In genomic region chr20:61373956-61374545, GRCh38 we compare ENCODE assay signal across 22 cellular contexts.
DNase-seq lines count a peak whose midpoint lies in the region; ATAC-seq and TF ChIP-seq lines count a peak whose summit lies in the region.
"Had no signal": no experiment of that assay in that cellular context is flagged by ENCODE, and none has a peak within 500 bp of the region (broad histone marks: within the 10 kb centered on the region; RNA-seq: fewer than 3 reads in every experiment).

No MANE protein-coding gene starts in this region.

- H3K27me3 ChIP-seq in RWPE2 (ENCODE audit: insufficient read depth, poor library complexity, severe bottlenecking), result no peaks in the 10 kb centered on the region
- H3K27me3 ChIP-seq in neural progenitor cell, result no peaks in the 10 kb centered on the region
- H3K27me3 ChIP-seq: BLaER1 had no signal

- H3K27ac ChIP-seq in RWPE2 (ENCODE audit: poor library complexity, severe bottlenecking) (no peak overlapping the region), neural progenitor cell (no peak overlapping the region)
- H3K27ac ChIP-seq: 22Rv1, BLaER1, C4-2B, GM23248 had no signal

- TF ChIP-seq CTCF in RWPE2 (IDR thresholded peaks at IDR 0.05; ENCODE audit: poor library complexity, severe bottlenecking), result no peak
- no peak for TF ChIP-seq CTCF in neural progenitor cell (IDR thresholded peaks at IDR 0.05)

- H3F3A ChIP-seq in neural progenitor cell (ENCODE audit: low read depth), result peaks cover 3% of the 10 kb centered on the region

- H3K36me3 ChIP-seq in RWPE2 (ENCODE audit: low read depth) (0 out of 2 replicates have a peak, but pooled peaks cover under 1% of the 10 kb centered on the region), neural progenitor cell (no peaks in the 10 kb centered on the region)
- H3K36me3 ChIP-seq: BLaER1 had no signal

- H4K20me1 ChIP-seq in neural progenitor cell (ENCODE audit: low read depth), result no peaks in the 10 kb centered on the region
- H4K20me1 ChIP-seq: BLaER1 had no signal

- DNase-seq in activated effector memory CD4-positive, alpha-beta T cell treated with anti-CD3 and anti-CD28 coated beads, Interleukin-2, amount 50 U/mL, for 16 hours, result peak; percentile 50
- no peak for DNase-seq in activated effector memory CD4-positive, alpha-beta T cell treated with Interleukin-2 at 50 U/mL for 16 hours
- DNase-seq in RWPE2 (ENCODE audit: low spot score), result peak; percentile 75
- DNase-seq in neural progenitor cell (ENCODE audit: low spot score), result no peak
- DNase-seq in posterior vena cava (ENCODE audit: low spot score), result peak; percentile 61
- DNase-seq in activated CD4-positive, alpha-beta T cell treated with anti-CD3 and anti-CD28 coated beads for 4 hours, result no peak
- DNase-seq in cerebellum (ENCODE audit: low spot score), result no peak
- DNase-seq: Caco-2; CD4-positive, CD25-positive, alpha-beta regulatory T cell; CD8-positive, alpha-beta T cell; DMS79; EL; GDM1; GM23248; H9 had no signal

- intact Hi-C loops in posterior vena cava (cut with DNase I), result no loop called here

- no peak overlapping the region for H2AFZ ChIP-seq in neural progenitor cell (replicated peaks)
- H2AFZ ChIP-seq: GM23248 had no signal

- peak overlapping the region; percentile 76 for H3K27ac Mint-ChIP-seq in neural progenitor cell
- H3K27ac Mint-ChIP-seq: B cell; CD4-positive, CD25-positive, alpha-beta regulatory T cell; CD8-positive, alpha-beta T cell; H9 had no signal

- no peak overlapping the region for H3K4me3 ChIP-seq in RWPE2 (ENCODE audit: severe bottlenecking)
- no peak overlapping the region for H3K4me3 ChIP-seq in neural progenitor cell
- H3K4me3 ChIP-seq: BLaER1, GM12878, GM23248 had no signal

- peaks cover 3% of the 10 kb centered on the region for H3K27me3 Mint-ChIP-seq in neural progenitor cell (ENCODE audit: insufficient read depth, low read depth)
- H3K27me3 Mint-ChIP-seq: B cell; CD4-positive, CD25-positive, alpha-beta regulatory T cell had no signal

- no peak overlapping the region for H3K4me2 ChIP-seq in neural progenitor cell
- H3K4me2 ChIP-seq: BLaER1 had no signal

- H3K9me3 ChIP-seq in RWPE2 (ENCODE audit: severe bottlenecking), result no peaks in the 10 kb centered on the region
- no peaks in the 10 kb centered on the region for H3K9me3 ChIP-seq in neural progenitor cell (ENCODE audit: low read depth)

- H3K9ac ChIP-seq in neural progenitor cell, result no peak overlapping the region
- H3K9ac ChIP-seq: BLaER1, GM23248 had no signal

- peaks cover 37% of the 10 kb centered on the region for H3K4me1 Mint-ChIP-seq in neural progenitor cell
- H3K4me1 Mint-ChIP-seq: B cell; CD4-positive, CD25-positive, alpha-beta regulatory T cell had no signal

- H3K36me3 Mint-ChIP-seq in neural progenitor cell, result peaks cover 11% of the 10 kb centered on the region
- H3K36me3 Mint-ChIP-seq: CD8-positive, alpha-beta T cell had no signal

- peak overlapping the region; percentile 46 for H3K4me3 Mint-ChIP-seq in neural progenitor cell
- H3K4me3 Mint-ChIP-seq: B cell; CD4-positive, CD25-positive, alpha-beta regulatory T cell; CD8-positive, alpha-beta T cell; H9 had no signal

- no peaks in the 10 kb centered on the region for H3K4me1 ChIP-seq in RWPE2 (ENCODE audit: insufficient read depth, poor library complexity, severe bottlenecking)
- peaks cover 25% of the 10 kb centered on the region for H3K4me1 ChIP-seq in neural progenitor cell
- H3K4me1 ChIP-seq: BLaER1, Caco-2 had no signal

- H3K79me2 ChIP-seq in neural progenitor cell (ENCODE audit: low read depth), result no peaks in the 10 kb centered on the region

- H3K9me3 Mint-ChIP-seq in neural progenitor cell, result peaks cover 11% of the 10 kb centered on the region

- ATAC-seq in RWPE2 (ENCODE audit: low read depth) (no peak), HG03469 (IDR thresholded peaks at IDR 0.05; ENCODE audit: unreplicated experiment) (no peak)
- ATAC-seq: CD8-positive, alpha-beta T cell; GM12878; HCT116 had no signal

Comparison
In these comparisons a context has a peak if more than half of its experiments do, and no peak if none do; other contexts are left out.
1. DNase-seq: peak in activated effector memory CD4-positive, alpha-beta T cell treated with anti-CD3 and anti-CD28 coated beads, Interleukin-2, amount 50 U/mL, for 16 hours (single experiment), RWPE2 (single experiment) and posterior vena cava (single experiment); none in activated effector memory CD4-positive, alpha-beta T cell treated with Interleukin-2 at 50 U/mL for 16 hours (single experiment), neural progenitor cell (single experiment), activated CD4-positive, alpha-beta T cell treated with anti-CD3 and anti-CD28 coated beads for 4 hours (0 of 2) and cerebellum (single experiment).